Comparison of ENCODE assay signal across 1 cellular context in the genomic region with DNA sequence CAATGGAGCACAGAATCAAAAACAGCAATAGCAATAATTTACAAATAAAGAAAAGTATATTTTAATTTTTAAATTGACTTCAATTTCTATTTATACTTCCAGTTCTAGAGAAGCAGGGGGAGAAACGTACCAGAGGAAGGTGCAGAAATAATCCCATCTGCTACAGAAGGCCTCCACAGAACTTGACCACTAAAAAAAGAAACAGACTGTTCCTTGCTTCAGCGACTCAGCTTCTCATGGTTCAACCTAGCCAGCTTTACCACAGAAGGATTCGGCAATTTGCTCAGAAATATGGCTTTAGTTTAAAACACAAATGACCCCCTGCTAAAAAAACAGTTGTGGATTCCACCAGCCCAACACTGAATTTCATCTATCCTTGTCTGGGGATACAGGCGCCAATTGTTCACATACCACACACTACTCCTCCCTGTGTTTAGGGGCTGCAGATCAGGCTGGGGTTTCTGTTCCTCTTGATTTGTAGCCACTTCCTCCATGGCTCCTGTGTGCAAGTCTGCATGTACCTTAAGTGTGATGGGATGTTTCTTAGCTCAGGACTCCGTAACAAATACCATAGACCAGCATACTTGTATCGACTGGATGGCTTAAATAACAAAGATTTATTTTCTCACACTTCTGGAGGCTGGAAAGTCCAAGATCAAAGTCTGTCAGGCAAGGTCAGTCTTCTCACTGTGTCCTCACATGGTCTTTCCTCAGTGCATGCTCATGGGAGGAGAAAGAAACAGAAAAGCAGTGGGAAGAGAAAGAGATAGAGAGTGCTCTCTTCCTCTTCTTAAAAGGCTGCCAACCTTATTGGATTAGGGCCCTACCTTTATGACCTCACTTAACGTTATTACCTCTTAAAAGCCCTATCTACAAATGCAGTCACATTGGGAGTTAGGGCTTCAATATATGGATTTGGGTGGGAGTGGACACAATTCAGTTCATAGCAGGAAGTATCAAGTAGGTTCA.
TF ChIP-seq lines count a peak whose summit lies in the region.

No MANE protein-coding gene starts in this region.

TF ChIP-seq in WTC11, 78 proteins besides CTCF, POLR2A, EP300 and RAD21 (continued from another document):
- TF ChIP-seq NFE2L1 (CRISPR knock-in tag; IDR thresholded peaks at IDR 0.05) (no peak), JAZF1 (CRISPR knock-in tag; IDR thresholded peaks at IDR 0.05) (no peak), GABPB1 (CRISPR knock-in tag; IDR thresholded peaks at IDR 0.05) (no peak), CBFB (CRISPR knock-in tag; IDR thresholded peaks at IDR 0.05; ENCODE audit: low read depth) (no peak), ETV6 (CRISPR knock-in tag; IDR thresholded peaks at IDR 0.05) (no peak), ZNF423 (CRISPR knock-in tag; IDR thresholded peaks at IDR 0.05) (no peak)
- TF ChIP-seq, protein P1, sequence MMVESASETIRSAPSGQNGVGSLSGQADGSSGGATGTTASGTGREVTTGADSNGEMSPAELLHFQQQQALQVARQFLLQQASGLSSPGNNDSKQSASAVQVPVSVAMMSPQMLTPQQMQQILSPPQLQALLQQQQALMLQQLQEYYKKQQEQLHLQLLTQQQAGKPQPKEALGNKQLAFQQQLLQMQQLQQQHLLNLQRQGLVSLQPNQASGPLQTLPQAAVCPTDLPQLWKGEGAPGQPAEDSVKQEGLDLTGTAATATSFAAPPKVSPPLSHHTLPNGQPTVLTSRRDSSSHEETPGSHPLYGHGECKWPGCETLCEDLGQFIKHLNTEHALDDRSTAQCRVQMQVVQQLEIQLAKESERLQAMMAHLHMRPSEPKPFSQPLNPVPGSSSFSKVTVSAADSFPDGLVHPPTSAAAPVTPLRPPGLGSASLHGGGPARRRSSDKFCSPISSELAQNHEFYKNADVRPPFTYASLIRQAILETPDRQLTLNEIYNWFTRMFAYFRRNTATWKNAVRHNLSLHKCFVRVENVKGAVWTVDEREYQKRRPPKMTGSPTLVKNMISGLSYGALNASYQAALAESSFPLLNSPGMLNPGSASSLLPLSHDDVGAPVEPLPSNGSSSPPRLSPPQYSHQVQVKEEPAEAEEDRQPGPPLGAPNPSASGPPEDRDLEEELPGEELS (CRISPR knock-in tag; IDR thresholded peaks at IDR 0.05): no peak
- TF ChIP-seq, protein P2, sequence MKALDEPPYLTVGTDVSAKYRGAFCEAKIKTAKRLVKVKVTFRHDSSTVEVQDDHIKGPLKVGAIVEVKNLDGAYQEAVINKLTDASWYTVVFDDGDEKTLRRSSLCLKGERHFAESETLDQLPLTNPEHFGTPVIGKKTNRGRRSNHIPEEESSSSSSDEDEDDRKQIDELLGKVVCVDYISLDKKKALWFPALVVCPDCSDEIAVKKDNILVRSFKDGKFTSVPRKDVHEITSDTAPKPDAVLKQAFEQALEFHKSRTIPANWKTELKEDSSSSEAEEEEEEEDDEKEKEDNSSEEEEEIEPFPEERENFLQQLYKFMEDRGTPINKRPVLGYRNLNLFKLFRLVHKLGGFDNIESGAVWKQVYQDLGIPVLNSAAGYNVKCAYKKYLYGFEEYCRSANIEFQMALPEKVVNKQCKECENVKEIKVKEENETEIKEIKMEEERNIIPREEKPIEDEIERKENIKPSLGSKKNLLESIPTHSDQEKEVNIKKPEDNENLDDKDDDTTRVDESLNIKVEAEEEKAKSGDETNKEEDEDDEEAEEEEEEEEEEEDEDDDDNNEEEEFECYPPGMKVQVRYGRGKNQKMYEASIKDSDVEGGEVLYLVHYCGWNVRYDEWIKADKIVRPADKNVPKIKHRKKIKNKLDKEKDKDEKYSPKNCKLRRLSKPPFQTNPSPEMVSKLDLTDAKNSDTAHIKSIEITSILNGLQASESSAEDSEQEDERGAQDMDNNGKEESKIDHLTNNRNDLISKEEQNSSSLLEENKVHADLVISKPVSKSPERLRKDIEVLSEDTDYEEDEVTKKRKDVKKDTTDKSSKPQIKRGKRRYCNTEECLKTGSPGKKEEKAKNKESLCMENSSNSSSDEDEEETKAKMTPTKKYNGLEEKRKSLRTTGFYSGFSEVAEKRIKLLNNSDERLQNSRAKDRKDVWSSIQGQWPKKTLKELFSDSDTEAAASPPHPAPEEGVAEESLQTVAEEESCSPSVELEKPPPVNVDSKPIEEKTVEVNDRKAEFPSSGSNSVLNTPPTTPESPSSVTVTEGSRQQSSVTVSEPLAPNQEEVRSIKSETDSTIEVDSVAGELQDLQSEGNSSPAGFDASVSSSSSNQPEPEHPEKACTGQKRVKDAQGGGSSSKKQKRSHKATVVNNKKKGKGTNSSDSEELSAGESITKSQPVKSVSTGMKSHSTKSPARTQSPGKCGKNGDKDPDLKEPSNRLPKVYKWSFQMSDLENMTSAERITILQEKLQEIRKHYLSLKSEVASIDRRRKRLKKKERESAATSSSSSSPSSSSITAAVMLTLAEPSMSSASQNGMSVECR (CRISPR knock-in tag; IDR thresholded peaks at IDR 0.05; ENCODE audit: borderline replicate concordance): no peak
- TF ChIP-seq, protein P3, sequence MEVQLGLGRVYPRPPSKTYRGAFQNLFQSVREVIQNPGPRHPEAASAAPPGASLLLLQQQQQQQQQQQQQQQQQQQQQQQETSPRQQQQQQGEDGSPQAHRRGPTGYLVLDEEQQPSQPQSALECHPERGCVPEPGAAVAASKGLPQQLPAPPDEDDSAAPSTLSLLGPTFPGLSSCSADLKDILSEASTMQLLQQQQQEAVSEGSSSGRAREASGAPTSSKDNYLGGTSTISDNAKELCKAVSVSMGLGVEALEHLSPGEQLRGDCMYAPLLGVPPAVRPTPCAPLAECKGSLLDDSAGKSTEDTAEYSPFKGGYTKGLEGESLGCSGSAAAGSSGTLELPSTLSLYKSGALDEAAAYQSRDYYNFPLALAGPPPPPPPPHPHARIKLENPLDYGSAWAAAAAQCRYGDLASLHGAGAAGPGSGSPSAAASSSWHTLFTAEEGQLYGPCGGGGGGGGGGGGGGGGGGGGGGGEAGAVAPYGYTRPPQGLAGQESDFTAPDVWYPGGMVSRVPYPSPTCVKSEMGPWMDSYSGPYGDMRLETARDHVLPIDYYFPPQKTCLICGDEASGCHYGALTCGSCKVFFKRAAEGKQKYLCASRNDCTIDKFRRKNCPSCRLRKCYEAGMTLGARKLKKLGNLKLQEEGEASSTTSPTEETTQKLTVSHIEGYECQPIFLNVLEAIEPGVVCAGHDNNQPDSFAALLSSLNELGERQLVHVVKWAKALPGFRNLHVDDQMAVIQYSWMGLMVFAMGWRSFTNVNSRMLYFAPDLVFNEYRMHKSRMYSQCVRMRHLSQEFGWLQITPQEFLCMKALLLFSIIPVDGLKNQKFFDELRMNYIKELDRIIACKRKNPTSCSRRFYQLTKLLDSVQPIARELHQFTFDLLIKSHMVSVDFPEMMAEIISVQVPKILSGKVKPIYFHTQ (CRISPR knock-in tag; IDR thresholded peaks at IDR 0.05): no peak
- TF ChIP-seq, protein P4, sequence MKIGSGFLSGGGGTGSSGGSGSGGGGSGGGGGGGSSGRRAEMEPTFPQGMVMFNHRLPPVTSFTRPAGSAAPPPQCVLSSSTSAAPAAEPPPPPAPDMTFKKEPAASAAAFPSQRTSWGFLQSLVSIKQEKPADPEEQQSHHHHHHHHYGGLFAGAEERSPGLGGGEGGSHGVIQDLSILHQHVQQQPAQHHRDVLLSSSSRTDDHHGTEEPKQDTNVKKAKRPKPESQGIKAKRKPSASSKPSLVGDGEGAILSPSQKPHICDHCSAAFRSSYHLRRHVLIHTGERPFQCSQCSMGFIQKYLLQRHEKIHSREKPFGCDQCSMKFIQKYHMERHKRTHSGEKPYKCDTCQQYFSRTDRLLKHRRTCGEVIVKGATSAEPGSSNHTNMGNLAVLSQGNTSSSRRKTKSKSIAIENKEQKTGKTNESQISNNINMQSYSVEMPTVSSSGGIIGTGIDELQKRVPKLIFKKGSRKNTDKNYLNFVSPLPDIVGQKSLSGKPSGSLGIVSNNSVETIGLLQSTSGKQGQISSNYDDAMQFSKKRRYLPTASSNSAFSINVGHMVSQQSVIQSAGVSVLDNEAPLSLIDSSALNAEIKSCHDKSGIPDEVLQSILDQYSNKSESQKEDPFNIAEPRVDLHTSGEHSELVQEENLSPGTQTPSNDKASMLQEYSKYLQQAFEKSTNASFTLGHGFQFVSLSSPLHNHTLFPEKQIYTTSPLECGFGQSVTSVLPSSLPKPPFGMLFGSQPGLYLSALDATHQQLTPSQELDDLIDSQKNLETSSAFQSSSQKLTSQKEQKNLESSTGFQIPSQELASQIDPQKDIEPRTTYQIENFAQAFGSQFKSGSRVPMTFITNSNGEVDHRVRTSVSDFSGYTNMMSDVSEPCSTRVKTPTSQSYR (CRISPR knock-in tag; IDR thresholded peaks at IDR 0.05): no peak
- TF ChIP-seq, protein P5, sequence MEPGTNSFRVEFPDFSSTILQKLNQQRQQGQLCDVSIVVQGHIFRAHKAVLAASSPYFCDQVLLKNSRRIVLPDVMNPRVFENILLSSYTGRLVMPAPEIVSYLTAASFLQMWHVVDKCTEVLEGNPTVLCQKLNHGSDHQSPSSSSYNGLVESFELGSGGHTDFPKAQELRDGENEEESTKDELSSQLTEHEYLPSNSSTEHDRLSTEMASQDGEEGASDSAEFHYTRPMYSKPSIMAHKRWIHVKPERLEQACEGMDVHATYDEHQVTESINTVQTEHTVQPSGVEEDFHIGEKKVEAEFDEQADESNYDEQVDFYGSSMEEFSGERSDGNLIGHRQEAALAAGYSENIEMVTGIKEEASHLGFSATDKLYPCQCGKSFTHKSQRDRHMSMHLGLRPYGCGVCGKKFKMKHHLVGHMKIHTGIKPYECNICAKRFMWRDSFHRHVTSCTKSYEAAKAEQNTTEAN (CRISPR knock-in tag; IDR thresholded peaks at IDR 0.05): no peak
- TF ChIP-seq, protein P6, sequence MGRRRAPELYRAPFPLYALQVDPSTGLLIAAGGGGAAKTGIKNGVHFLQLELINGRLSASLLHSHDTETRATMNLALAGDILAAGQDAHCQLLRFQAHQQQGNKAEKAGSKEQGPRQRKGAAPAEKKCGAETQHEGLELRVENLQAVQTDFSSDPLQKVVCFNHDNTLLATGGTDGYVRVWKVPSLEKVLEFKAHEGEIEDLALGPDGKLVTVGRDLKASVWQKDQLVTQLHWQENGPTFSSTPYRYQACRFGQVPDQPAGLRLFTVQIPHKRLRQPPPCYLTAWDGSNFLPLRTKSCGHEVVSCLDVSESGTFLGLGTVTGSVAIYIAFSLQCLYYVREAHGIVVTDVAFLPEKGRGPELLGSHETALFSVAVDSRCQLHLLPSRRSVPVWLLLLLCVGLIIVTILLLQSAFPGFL (CRISPR knock-in tag; IDR thresholded peaks at IDR 0.05; ENCODE audit: borderline replicate concordance): no peak
- TF ChIP-seq, protein P7, sequence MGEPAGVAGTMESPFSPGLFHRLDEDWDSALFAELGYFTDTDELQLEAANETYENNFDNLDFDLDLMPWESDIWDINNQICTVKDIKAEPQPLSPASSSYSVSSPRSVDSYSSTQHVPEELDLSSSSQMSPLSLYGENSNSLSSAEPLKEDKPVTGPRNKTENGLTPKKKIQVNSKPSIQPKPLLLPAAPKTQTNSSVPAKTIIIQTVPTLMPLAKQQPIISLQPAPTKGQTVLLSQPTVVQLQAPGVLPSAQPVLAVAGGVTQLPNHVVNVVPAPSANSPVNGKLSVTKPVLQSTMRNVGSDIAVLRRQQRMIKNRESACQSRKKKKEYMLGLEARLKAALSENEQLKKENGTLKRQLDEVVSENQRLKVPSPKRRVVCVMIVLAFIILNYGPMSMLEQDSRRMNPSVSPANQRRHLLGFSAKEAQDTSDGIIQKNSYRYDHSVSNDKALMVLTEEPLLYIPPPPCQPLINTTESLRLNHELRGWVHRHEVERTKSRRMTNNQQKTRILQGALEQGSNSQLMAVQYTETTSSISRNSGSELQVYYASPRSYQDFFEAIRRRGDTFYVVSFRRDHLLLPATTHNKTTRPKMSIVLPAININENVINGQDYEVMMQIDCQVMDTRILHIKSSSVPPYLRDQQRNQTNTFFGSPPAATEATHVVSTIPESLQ (CRISPR knock-in tag; IDR thresholded peaks at IDR 0.05): no peak
- TF ChIP-seq, protein P8, sequence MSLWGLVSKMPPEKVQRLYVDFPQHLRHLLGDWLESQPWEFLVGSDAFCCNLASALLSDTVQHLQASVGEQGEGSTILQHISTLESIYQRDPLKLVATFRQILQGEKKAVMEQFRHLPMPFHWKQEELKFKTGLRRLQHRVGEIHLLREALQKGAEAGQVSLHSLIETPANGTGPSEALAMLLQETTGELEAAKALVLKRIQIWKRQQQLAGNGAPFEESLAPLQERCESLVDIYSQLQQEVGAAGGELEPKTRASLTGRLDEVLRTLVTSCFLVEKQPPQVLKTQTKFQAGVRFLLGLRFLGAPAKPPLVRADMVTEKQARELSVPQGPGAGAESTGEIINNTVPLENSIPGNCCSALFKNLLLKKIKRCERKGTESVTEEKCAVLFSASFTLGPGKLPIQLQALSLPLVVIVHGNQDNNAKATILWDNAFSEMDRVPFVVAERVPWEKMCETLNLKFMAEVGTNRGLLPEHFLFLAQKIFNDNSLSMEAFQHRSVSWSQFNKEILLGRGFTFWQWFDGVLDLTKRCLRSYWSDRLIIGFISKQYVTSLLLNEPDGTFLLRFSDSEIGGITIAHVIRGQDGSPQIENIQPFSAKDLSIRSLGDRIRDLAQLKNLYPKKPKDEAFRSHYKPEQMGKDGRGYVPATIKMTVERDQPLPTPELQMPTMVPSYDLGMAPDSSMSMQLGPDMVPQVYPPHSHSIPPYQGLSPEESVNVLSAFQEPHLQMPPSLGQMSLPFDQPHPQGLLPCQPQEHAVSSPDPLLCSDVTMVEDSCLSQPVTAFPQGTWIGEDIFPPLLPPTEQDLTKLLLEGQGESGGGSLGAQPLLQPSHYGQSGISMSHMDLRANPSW (CRISPR knock-in tag; conservative IDR thresholded peaks at IDR 0.05; ENCODE audit: low read depth): no peak
TF ChIP-seq in WTC11: peak in this region for 0.
